In genomic region chr14:64338616-64339316, GRCh38 we compare ENCODE assay signal across 8 cellular contexts. TPM values are rescaled to one million over a fixed set of nuclear protein-coding genes. Genes with fewer than 3 reads are reported as not detected.
DNase-seq lines count a peak whose midpoint lies in the region; ATAC-seq and TF ChIP-seq lines count a peak whose summit lies in the region.

No MANE protein-coding gene starts in this region.

- H3K9me3 Mint-ChIP-seq in WTC11 (peaks cover 14% of the 10 kb centered on the region), immature natural killer cell (peaks cover 0 to 5% (median 1%) of the 10 kb centered on the region in 6 donors)

- in situ Hi-C loops in GM18951 (cut with MboI; ENCODE audit: low sequenced_read_pairs, unreplicated experiment): no loop called here

- H3K27me3 Mint-ChIP-seq in WTC11 (ENCODE audit: low read depth) (peaks cover 2% of the 10 kb centered on the region; the same call in 1 of the 2 replicates), immature natural killer cell (ENCODE audit: low read depth in 3 of 3) (peaks cover 2 to 19% (median 10%) of the 10 kb centered on the region in 3 donors)

- H3K4me1 Mint-ChIP-seq in WTC11: peaks cover 29% of the 10 kb centered on the region
- peaks cover 15 to 22% of the 10 kb centered on the region in 2 donors for H3K4me1 Mint-ChIP-seq in immature natural killer cell

- peak; percentile 76 for TF ChIP-seq POLR2A in GM18951 (IDR thresholded peaks at IDR 0.05; ENCODE audit: extremely low read depth, insufficient read depth, insufficient read length)

- H3K4me3 Mint-ChIP-seq in WTC11 (peak overlapping the region; percentile 91), immature natural killer cell (peak overlapping the region; percentile 90 to 97 (median 94))

- POLR2A ChIA-PET in WTC11 (lab: Charles Lee): interaction anchor here (1.0 to 2.5 kb wide), 4 partner anchors 49 to 365 kb away, joined by 3 to 33 read pairs (median 8); partner anchors contain the start of genes MTHFD1, PLEKHG3 and ZBTB1

- no peak for TF ChIP-seq CTCF in WTC11 (IDR thresholded peaks at IDR 0.05)

- H3K27ac Mint-ChIP-seq in WTC11 (peak overlapping the region; percentile 99), immature natural killer cell (peak overlapping the region; percentile 71 to 94 (median 88))

- H3K27ac ChIP-seq in caudate nucleus (ENCODE audit: low read depth, low read length): peak overlapping the region; percentile 95

- DNase-seq in AG08396 (ENCODE audit: low spot score) (peak; percentile 96), NCI-H2227 treated with DMSO at 0.1 percent for 48 hours (lab: John Stamatoyannopoulos, UW) (peak; percentile 98), WTC11 (ENCODE audit: low spot score) (peak; percentile 93), caudate nucleus (lab: John Stamatoyannopoulos, UW) (peak; percentile 62 to 99 (median 93)), immature natural killer cell (peak; percentile 85 to 87 (median 85)), smooth muscle cell of the brain vasculature (ENCODE audit: low read depth, low spot score) (peak; percentile 95)

- H3K36me3 Mint-ChIP-seq in WTC11 (peaks cover 14% of the 10 kb centered on the region), immature natural killer cell (peaks cover 0 to 8% (median 0%) of the 10 kb centered on the region in 3 donors)

- peak; percentile 81 for ATAC-seq in HG03175 (IDR thresholded peaks at IDR 0.05; ENCODE audit: unreplicated experiment)
- peak; percentile 88 for ATAC-seq in WTC11

- CTCF ChIA-PET in WTC11 (lab: Charles Lee): interaction anchor here (0.8 to 2.0 kb wide), 7 partner anchors 35 to 484 kb away, joined by 3 to 10 read pairs (median 4); no protein-coding TSS in a partner anchor

TF ChIP-seq in WTC11, 78 proteins besides CTCF, POLR2A, EP300 and RAD21 (continues in another document):
- peak; percentile 79; the same call in 1 of the 2 replicates for TF ChIP-seq ZBTB21 (CRISPR knock-in tag; IDR thresholded peaks at IDR 0.05; ENCODE audit: borderline replicate concordance)
- TF ChIP-seq FOXP4 (CRISPR knock-in tag; IDR thresholded peaks at IDR 0.05): peak; percentile 61
- TF ChIP-seq CREM (CRISPR knock-in tag; IDR thresholded peaks at IDR 0.05): peak; percentile 61; the same call in 1 of the 2 replicates
- TF ChIP-seq ETV6 (CRISPR knock-in tag; IDR thresholded peaks at IDR 0.05): peak; percentile 76; the same call in 1 of the 2 replicates
- TF ChIP-seq GABPB1 (CRISPR knock-in tag; IDR thresholded peaks at IDR 0.05): 0 out of 2 replicates have a peak, but pooled peaks have one; percentile 46
- peak; percentile 74 for TF ChIP-seq PRDM15 (CRISPR knock-in tag; IDR thresholded peaks at IDR 0.05)
- no peak for TF ChIP-seq ELF4 (CRISPR knock-in tag; IDR thresholded peaks at IDR 0.05; ENCODE audit: low read depth)
- peak; percentile 30; the same call in 1 of the 2 replicates for TF ChIP-seq TP53 (CRISPR knock-in tag; IDR thresholded peaks at IDR 0.05)
- no peak for TF ChIP-seq IRF1 (CRISPR knock-in tag; IDR thresholded peaks at IDR 0.05)
- no peak for TF ChIP-seq STAT6 (CRISPR knock-in tag; conservative IDR thresholded peaks at IDR 0.05; ENCODE audit: low read depth)
- peak; percentile 69 for TF ChIP-seq SP1 (CRISPR knock-in tag; conservative IDR thresholded peaks at IDR 0.05)
- peak; percentile 83 for TF ChIP-seq FOXK1 (CRISPR knock-in tag; IDR thresholded peaks at IDR 0.05)

RNA-seq across cellular contexts. Expression of gene ESR2, which starts 44.6 kb away (rescaled TPM):
- total RNA-seq in WTC11 (2021): 0.23 to 0.50 TPM (median 0.39 TPM) in 3 replicates
- under 1 TPM in 2 of 3 donors, not detected in 1; 0.12 to 0.32 TPM for polyA plus RNA-seq in immature natural killer cell

RNA-seq across cellular contexts. Expression of gene MTHFD1, which starts 49.4 kb away (rescaled TPM):
- 224 to 229 TPM (median 226 TPM) in 3 replicates for total RNA-seq in WTC11 (2021)
- 10 to 100 TPM; 28.0 to 49.0 (median 42.7) TPM for polyA plus RNA-seq in immature natural killer cell

Comparison
In these comparisons a context has a peak if more than half of its experiments do, and no peak if none do; other contexts are left out.
1. Peak in every context shown above with its lines: DNase-seq, ATAC-seq and H3K27ac ChIP-seq.